ENCODE assay signal across 8 cellular contexts in genomic region chr5:149264432-149265069, GRCh38. TPM values are rescaled to one million over a fixed set of nuclear protein-coding genes. Genes with fewer than 3 reads are reported as not detected.
DNase-seq lines count a peak whose midpoint lies in the region; ATAC-seq, FAIRE-seq and TF ChIP-seq lines count a peak whose summit lies in the region.

No MANE protein-coding gene starts in this region.

- TF ChIP-seq POLR2A in K562 (conservative IDR thresholded peaks at IDR 0.05) (no peak), right lobe of liver (IDR thresholded peaks at IDR 0.05) (no peak)

- no peak for TF ChIP-seq EP300 in K562 (IDR thresholded peaks at IDR 0.05; ENCODE audit: low read length)

- H3K4me3 ChIP-seq in AG10803 (ENCODE audit: low read length), result no peak overlapping the region
- no peak overlapping the region for H3K4me3 ChIP-seq in Panc1 (ENCODE audit: low read depth in 2 of 2, low read length in 2 of 2)
- no peak overlapping the region for H3K4me3 ChIP-seq in K562
- H3K4me3 ChIP-seq in right lobe of liver, result no peak overlapping the region

- H4K20me1 ChIP-seq in K562 (replicated peaks; ENCODE audit: control insufficient read depth, insufficient read depth, low read length), result no peaks in the 10 kb centered on the region

- intact Hi-C loops in Panc1 (cut with micrococcal nuclease; ENCODE audit: unreplicated experiment) (loop anchor here (5.0 to 10.0 kb wide), 3 partner anchors 132 to 532 kb away; no protein-coding TSS in a partner anchor), K562 (cut with micrococcal nuclease) (loop anchor here (1.0 to 10.0 kb wide), 4 partner anchors 106 to 310 kb away; partner anchors contain the start of gene ABLIM3), right lobe of liver (cut with DNase I) (loop anchor here in 1 of 2 donors (5.0 kb wide), 1 partner anchor 137 kb away; no protein-coding TSS in a partner anchor)

- no peaks in the 10 kb centered on the region for H3K79me2 ChIP-seq in K562 (ENCODE audit: control insufficient read depth, insufficient read depth, low read length)

- no peaks in the 10 kb centered on the region for H3K27me3 ChIP-seq in Panc1 (ENCODE audit: control insufficient read depth, insufficient read depth, low read length)
- peaks cover 10 to 43% of the 10 kb centered on the region in 2 experiments; a peak in 3 of 5 replicates for H3K27me3 ChIP-seq in K562 (ENCODE audit: control insufficient read depth in 2 of 2, insufficient read depth in 2 of 2, low read length in 2 of 2)
- no peaks in the 10 kb centered on the region for H3K27me3 ChIP-seq in right lobe of liver

- H3K27ac ChIP-seq in Panc1 (ENCODE audit: low read length) (no peak overlapping the region), K562 (ENCODE audit: extremely low read depth, low read depth, low read length) (no peak overlapping the region), right lobe of liver (no peak overlapping the region)

- no peak overlapping the region for H3K4me2 ChIP-seq in K562 (ENCODE audit: insufficient read depth, low read length)

- H2AFZ ChIP-seq in K562 (ENCODE audit: low read depth, low read length), result no peak overlapping the region

- POLR2A ChIA-PET in Panc1 (lab: Charles Lee) (no interaction called here), K562 (lab: Yijun Ruan, JAX) (no interaction called here)

- ATAC-seq in GM19043 (IDR thresholded peaks at IDR 0.05; ENCODE audit: low read depth, unreplicated experiment), result peak; percentile 84
- ATAC-seq in HG03342 (IDR thresholded peaks at IDR 0.05; ENCODE audit: unreplicated experiment), result peak; percentile 88
- ATAC-seq in Panc1, result peak; percentile 71
- peak; percentile 95 for ATAC-seq in K562
- ATAC-seq in right lobe of liver, result peak; percentile 81 to 87 (median 84)
- no peak for ATAC-seq in GM18517 (IDR thresholded peaks at IDR 0.05; ENCODE audit: unreplicated experiment)

- BruUV-seq in Panc1 (replicated peaks; lab: Mats Ljungman, UMichigan), result no TSS peak
- BruUV-seq in K562 (replicated peaks; lab: Mats Ljungman, UMichigan), result no TSS peak

- CTCF ChIA-PET in Panc1 (lab: Charles Lee) (interaction anchor here (1.3 kb wide), 1 partner anchor 107 kb away, joined by 3 read pairs; no protein-coding TSS in a partner anchor), K562 (lab: Yijun Ruan, JAX; ENCODE audit: low intra/inter-chr PET ratio) (no interaction called here)

- TF ChIP-seq RAD21 in K562 (CRISPR knock-in tag; conservative IDR thresholded peaks at IDR 0.05 in 1 of 2, IDR thresholded peaks at IDR 0.05 in 1 of 2), result peak; percentile 60 to 79

- H3K9me3 ChIP-seq in Panc1 (ENCODE audit: control insufficient read depth, insufficient read depth, low read depth, low read length), result peaks cover 6% of the 10 kb centered on the region; the same call in 1 of the 2 replicates
- H3K9me3 ChIP-seq in K562 (replicated peaks; ENCODE audit: control insufficient read depth, insufficient read depth, low read depth, low read length), result peaks cover 4% of the 10 kb centered on the region; the same call in 1 of the 2 replicates
- no peaks in the 10 kb centered on the region for H3K9me3 ChIP-seq in right lobe of liver

- in situ Hi-C loops in Panc1 (cut with HindIII; ENCODE audit: low pct_unique_long_range_greater_than_20kb, low sequenced_read_pairs), result loop anchor here (25.0 kb wide), 1 partner anchor 127 kb away; the partner anchor contains the start of gene ABLIM3
- in situ Hi-C loops in K562 (cut with MboI), result loop anchor here (5.0 to 25.0 kb wide), 2 partner anchors 527 to 827 kb away; no protein-coding TSS in a partner anchor

- H3K9me1 ChIP-seq in K562 (ENCODE audit: control insufficient read depth, insufficient read depth, low read length), result no peaks in the 10 kb centered on the region

- TF ChIP-seq CTCF in AG10803 (conservative IDR thresholded peaks at IDR 0.05; ENCODE audit: low read length), result 0 out of 2 replicates have a peak, but pooled peaks have one; percentile 18
- TF ChIP-seq CTCF in Panc1 (IDR thresholded peaks at IDR 0.05), result peak; percentile 72
- TF ChIP-seq CTCF in K562 (IDR thresholded peaks at IDR 0.05 in 2 of 3, conservative IDR thresholded peaks at IDR 0.05 in 1 of 3; ENCODE audit: insufficient read depth in 2 of 3, low read depth in 1 of 3, low read length in 3 of 3), result peak; percentile 66 to 73 (median 70)
- TF ChIP-seq CTCF in right lobe of liver (IDR thresholded peaks at IDR 0.05), result peak; percentile 70 to 74 (median 72)

- DNase-seq in AG10803 (ENCODE audit: low read depth), result no peak
- DNase-seq in Panc1 (ENCODE audit: low read depth, low spot score), result no peak
- peak; percentile 27 to 42 (median 40) for DNase-seq in K562 (ENCODE audit: extremely low read depth in 1 of 4, low spot score in 3 of 4)
- peak in 2 of 3 donors; percentile 52 to 65 for DNase-seq in right lobe of liver
- DNase-seq in Ammon's horn (ENCODE audit: low spot score), result no peak

- H3K4me1 ChIP-seq in Panc1 (ENCODE audit: control insufficient read depth, insufficient read depth, low read length) (no peaks in the 10 kb centered on the region), K562 (replicated peaks in 1 of 2; ENCODE audit: control insufficient read depth in 2 of 2, insufficient read depth in 2 of 2, low read length in 2 of 2) (no peaks in the 10 kb centered on the region; a peak in 1 of 5 replicates), right lobe of liver (peaks cover 0 to 2% (median 0%) of the 10 kb centered on the region in 4 donors)

- WGBS in K562 (ENCODE audit: insufficient coverage, low coverage, missing lambda C conversion rate), result 0% methylated on average over 12 of the region's 12 CpGs
- 38% methylated on average over 11 of the region's 12 CpGs for WGBS in right lobe of liver (ENCODE audit: insufficient coverage, low coverage, low lambda C conversion rate, missing lambda C conversion rate)

- FAIRE-seq in K562 (lab: Jason Lieb, UNC), result no peak

- no peak overlapping the region for H3K9ac ChIP-seq in K562 (ENCODE audit: insufficient read depth in 1 of 2, low read depth in 2 of 2, low read length in 2 of 2)

- no peaks in the 10 kb centered on the region for H3K36me3 ChIP-seq in Panc1 (ENCODE audit: control insufficient read depth, insufficient read depth, low read length)
- H3K36me3 ChIP-seq in K562 (ENCODE audit: control insufficient read depth, insufficient read depth, low read length), result no peaks in the 10 kb centered on the region
- no peaks in the 10 kb centered on the region for H3K36me3 ChIP-seq in right lobe of liver

TF ChIP-seq in K562, 482 proteins besides CTCF, POLR2A, EP300 and RAD21 (continues in another document):
- no peak for TF ChIP-seq NFIX (CRISPR knock-in tag; IDR thresholded peaks at IDR 0.05; ENCODE audit: low read depth)
- TF ChIP-seq CHAMP1 (IDR thresholded peaks at IDR 0.05), result no peak
- no peak for TF ChIP-seq U2AF1 (optimal IDR thresholded peaks at IDR 0.05; ENCODE audit: low read depth, low read length)
- peak; percentile 50; the same call in 1 of the 2 replicates for TF ChIP-seq STAG1 (CRISPR knock-in tag; IDR thresholded peaks at IDR 0.05; ENCODE audit: borderline replicate concordance)
- no peak for TF ChIP-seq WHSC1 (IDR thresholded peaks at IDR 0.05; ENCODE audit: low read length)
- no peak for TF ChIP-seq SAFB (IDR thresholded peaks at IDR 0.05; ENCODE audit: borderline replicate concordance, low read depth, low read length)
- no peak for TF ChIP-seq THRAP3 (IDR thresholded peaks at IDR 0.05; ENCODE audit: borderline replicate concordance)
- TF ChIP-seq CXXC5 (CRISPR knock-in tag; IDR thresholded peaks at IDR 0.05), result no peak
- TF ChIP-seq ZNF830 (CRISPR knock-in tag; IDR thresholded peaks at IDR 0.05), result no peak
- no peak for TF ChIP-seq ZNF165 (CRISPR knock-in tag; IDR thresholded peaks at IDR 0.05; ENCODE audit: borderline replicate concordance)

RNA-seq across cellular contexts. Expression of gene AFAP1L1, which starts 7.1 kb away (rescaled TPM):
- 15.2 TPM for total RNA-seq in Panc1 (2021; ENCODE audit: unreplicated experiment)
- polyA plus RNA-seq in Panc1 (2012; ENCODE audit: insufficient read length), result 20.0 TPM
- not detected in 2 replicates for total RNA-seq in K562 (2011; cell fraction: chromatin; rRNA removed; ENCODE audit: low replicate concordance)
- total RNA-seq in K562 (2011; cell fraction: nucleolus; rRNA removed), result under 0.01 TPM in 1 of 2 replicates, not detected in the other
- 0.07 TPM in 1 of 2 replicates, not detected in the other for total RNA-seq in K562 (2011; cell fraction: nucleoplasm; rRNA removed)
- total RNA-seq in K562 (2014; rRNA removed), result 0.12 TPM in 1 of 2 replicates, not detected in the other
- 0.48 TPM in 1 of 2 replicates, not detected in the other for total RNA-seq in K562 (2014; rRNA removed; fragmentation: Illumina TruSeq; extraction: Trizol)
- total RNA-seq in K562 (2015; rRNA removed; fragmentation: Illumina TruSeq; extraction: Trizol), result 0.04 TPM in 1 of 2 replicates, not detected in the other
- total RNA-seq in K562 (2021), result 0.07 and 0.13 TPM in 2 replicates
- polyA plus RNA-seq in K562 (2011; rRNA removed), result 0.04 TPM in 1 of 2 replicates, not detected in the other
- 0.01 TPM in 2 replicates for polyA plus RNA-seq in K562 (2011; cell fraction: cytosol; rRNA removed)
- not detected in 2 replicates for polyA plus RNA-seq in K562 (2011; cell fraction: nucleus; rRNA removed)
- 0.07 and 0.10 TPM in 2 replicates for polyA plus RNA-seq in K562 (2012)
- polyA plus RNA-seq in K562 (2014; fragmentation: Illumina TruSeq; extraction: Trizol), result 0.03 and 0.10 TPM in 2 replicates
- polyA plus RNA-seq in K562 (2014; fragmentation: Nextera tagmentation; extraction: Ambion mirVana), result under 1 TPM; 0.01 to 0.03 TPM
- polyA plus RNA-seq in K562 (2014; rRNA removed), result 0.12 TPM in 1 of 2 replicates, not detected in the other
- polyA minus RNA-seq in K562 (2011; rRNA and poly(A)+ RNA removed), result not detected in 2 replicates
- not detected in 2 replicates for polyA minus RNA-seq in K562 (2011; cell fraction: cytosol; rRNA and poly(A)+ RNA removed)
- polyA minus RNA-seq in K562 (2011; cell fraction: nucleus; rRNA and poly(A)+ RNA removed), result not detected in 2 replicates
- total RNA-seq in right lobe of liver, result 1 to 10 TPM; 3.1 to 6.6 (median 5.2) TPM

Comparison
In these comparisons a context has a peak if more than half of its experiments do, and no peak if none do; other contexts are left out.
1. DNase-seq: peak in K562 (4 of 4) and right lobe of liver (2 of 3); none in AG10803 (single experiment), Panc1 (single experiment) and Ammon's horn (single experiment).
2. CTCF ChIP-seq: peak in every context shown above with its lines; median percentile 72 in right lobe of liver; 72 in Panc1; 70 in K562; 18 in AG10803.